In genomic region chr10:929965-930364, GRCh38 we compare ENCODE assay signal across 8 cellular contexts. TPM values are rescaled to one million over a fixed set of nuclear protein-coding genes. Genes with fewer than 3 reads are reported as not detected.
DNase-seq lines count a peak whose midpoint lies in the region; ATAC-seq and TF ChIP-seq lines count a peak whose summit lies in the region.

No MANE protein-coding gene starts in this region.

- peaks cover 0 to 2% (median 0%) of the 10 kb centered on the region in 5 experiments for H3K9me3 Mint-ChIP-seq in brain

- H3K36me3 Mint-ChIP-seq in brain = peaks cover 14% of the 10 kb centered on the region

- peak overlapping the region; percentile 71 to 92 for H3K4me3 ChIP-seq in mucosa of rectum (ENCODE audit: low read length in 2 of 2)

- H3K4me3 Mint-ChIP-seq in brain = peak overlapping the region; percentile 93 to 97 (median 96)

- peaks cover 52% of the 10 kb centered on the region for H3K4me1 Mint-ChIP-seq in brain

- peak overlapping the region; percentile 69 to 89 for H3K9ac ChIP-seq in mucosa of rectum (ENCODE audit: low read depth in 1 of 2, low read length in 2 of 2)

- ATAC-seq in GM18861 (IDR thresholded peaks at IDR 0.05; ENCODE audit: unreplicated experiment) = no peak

- peaks cover 19 to 20% of the 10 kb centered on the region in 2 donors for H3K4me1 ChIP-seq in mucosa of rectum (ENCODE audit: control insufficient read depth in 2 of 2, insufficient read depth in 2 of 2, low read length in 2 of 2)

- peak overlapping the region; percentile 92 to 97 (median 96) for H3K27ac Mint-ChIP-seq in brain

- DNase-seq in SIG-M5 treated with dmso at 0.1 percent for 504 hours (lab: John Stamatoyannopoulos, UW; ENCODE audit: unreplicated experiment) (peak; percentile 80), SIG-M5 (lab: John Stamatoyannopoulos, UW) (no peak), Kasumi-1 (lab: John Stamatoyannopoulos, UW) (peak; percentile 86 to 89), NCI-H1048 (lab: John Stamatoyannopoulos, UW) (no peak)
- no peak for DNase-seq in stimulated activated CD4-positive, alpha-beta T cell treated with anti-CD3 and anti-CD28 coated beads, Interleukin-4, amount 100 ng/mL, for 4 hours

- no peak for TF ChIP-seq CTCF in brain (conservative IDR thresholded peaks at IDR 0.05)

- no peaks in the 10 kb centered on the region for H3K27me3 ChIP-seq in mucosa of rectum (ENCODE audit: control insufficient read depth in 2 of 2, insufficient read depth in 2 of 2, low read length in 2 of 2)

- H3K27ac ChIP-seq in mucosa of rectum (ENCODE audit: low read depth in 2 of 2, low read length in 2 of 2) = peak overlapping the region; percentile 93 to 96

- no peaks in the 10 kb centered on the region for H3K9me3 ChIP-seq in mucosa of rectum (ENCODE audit: control insufficient read depth in 2 of 2, low read length in 2 of 2)

- peaks cover 6% of the 10 kb centered on the region for H3K27me3 Mint-ChIP-seq in brain

- H3K36me3 ChIP-seq in mucosa of rectum (ENCODE audit: control insufficient read depth in 2 of 2, insufficient read depth in 2 of 2, low read length in 2 of 2) = peaks cover 0 to 2% of the 10 kb centered on the region in 2 donors

RNA-seq across cellular contexts. Expression of gene LARP4B, which starts 1.5 kb away (rescaled TPM):
- polyA plus RNA-seq in brain (ENCODE audit: insufficient read depth, low read depth, low replicate concordance) = 25.5 TPM

RNA-seq across cellular contexts. Expression of gene GTPBP4, which starts 58.3 kb away (rescaled TPM):
- 24.9 TPM for polyA plus RNA-seq in brain (ENCODE audit: insufficient read depth, low read depth, low replicate concordance)

Comparison
In these comparisons a context has a peak if more than half of its experiments do, and no peak if none do; other contexts are left out.
1. DNase-seq: peak in SIG-M5 treated with dmso at 0.1 percent for 504 hours (single experiment) and Kasumi-1 (2 of 2); none in SIG-M5 (single experiment), NCI-H1048 (single experiment) and stimulated activated CD4-positive, alpha-beta T cell treated with anti-CD3 and anti-CD28 coated beads, Interleukin-4, amount 100 ng/mL, for 4 hours (0 of 2).